In the genomic region with DNA sequence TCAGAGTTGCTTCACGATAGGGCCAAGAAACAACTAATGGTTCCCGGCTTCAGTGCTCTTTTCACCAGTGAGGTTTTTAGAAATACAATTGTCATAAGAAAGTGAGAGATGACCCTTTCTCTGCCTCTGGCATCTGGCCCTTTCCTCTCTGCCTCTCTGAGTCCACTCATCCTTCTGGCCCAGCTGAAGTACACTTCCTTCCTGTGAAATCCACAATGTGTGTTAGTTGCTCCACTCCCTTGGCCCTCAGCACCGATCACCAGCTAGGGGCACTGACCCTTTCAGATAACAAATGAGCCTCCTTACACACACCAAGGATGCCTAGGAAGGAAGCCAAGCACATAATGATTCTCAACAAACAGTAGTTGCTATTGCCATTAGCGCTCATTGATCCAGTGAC, we compare ENCODE assay signal across 17 cellular contexts. TPM values are rescaled to one million over a fixed set of nuclear protein-coding genes. Genes with fewer than 3 reads are reported as not detected.
"Had no signal": no experiment of that assay in that cellular context is flagged by ENCODE, and none has a peak within 500 bp of the region (broad histone marks: within the 10 kb centered on the region; RNA-seq: fewer than 3 reads in every experiment).

No MANE protein-coding gene starts in this region.

- H3K4me3 ChIP-seq: breast epithelium, pancreas, thoracic aorta had no signal

- H3K36me3 ChIP-seq: breast epithelium, pancreas, thoracic aorta had no signal

- H3K27ac ChIP-seq: breast epithelium, pancreas, thoracic aorta had no signal

- H3K27me3 ChIP-seq: breast epithelium, pancreas had no signal

- H3K4me1 ChIP-seq: breast epithelium, pancreas had no signal

- H3K9me3 ChIP-seq: pancreas, thoracic aorta had no signal

- ATAC-seq: activated CD8-positive, alpha-beta T cell treated with anti-CD3 and anti-CD28 coated beads for 36 hours; pancreas; stimulated activated effector memory CD8-positive, alpha-beta T cell treated with anti-CD3 and anti-CD28 coated beads, Interleukin-12 subunit alpha, Interleukin-12 subunit beta, amount 100 ng/mL, for 72 hours; T-helper 17 cell had no signal

- DNase-seq: activated B cell treated with CpG ODN at 0.5 μM for 24 hours; activated CD4-positive, alpha-beta T cell treated with anti-CD3 and anti-CD28 coated beads for 48 hours; activated CD8-positive, alpha-beta T cell treated with anti-CD3 and anti-CD28 coated beads for 36 hours; activated naive CD4-positive, alpha-beta T cell treated with Interleukin-2 at 50 U/mL for 16 hours; cerebellar nuclear complex; endodermal cell; hypothalamus; pancreas; T-helper 17 cell had no signal

RNA-seq across cellular contexts. Expression of a gene that starts 3.0 kb away (rescaled TPM):
- total RNA-seq: activated B cell treated with CpG ODN at 0.5 μM for 24 hours; activated CD8-positive, alpha-beta T cell treated with anti-CD3 and anti-CD28 coated beads for 36 hours; aorta; breast epithelium; dermis microvascular lymphatic vessel endothelial cell; endodermal cell; epithelial cell of proximal tubule; fibroblast of villous mesenchyme; mesenteric fat pad; pancreas; T-helper 17 cell; thoracic aorta had no signal
